In genomic region chr22:20319041-20319744, GRCh38 we compare ENCODE assay signal across 8 cellular contexts. TPM values are rescaled to one million over a fixed set of nuclear protein-coding genes. Genes with fewer than 3 reads are reported as not detected.
DNase-seq lines count a peak whose midpoint lies in the region; ATAC-seq and TF ChIP-seq lines count a peak whose summit lies in the region.

No MANE protein-coding gene starts in this region.

- H3K27ac Mint-ChIP-seq in activated naive CD4-positive, alpha-beta T cell treated with anti-CD3 and anti-CD28 coated beads for 36 hours = peak overlapping the region; percentile 63
- H3K27ac Mint-ChIP-seq in activated B cell treated with CpG ODN at 0.5 μM for 24 hours = no peak overlapping the region
- peak overlapping the region; percentile 59 for H3K27ac Mint-ChIP-seq in glutamatergic neuron (ENCODE audit: unreplicated experiment)
- peak overlapping the region; percentile 70 for H3K27ac Mint-ChIP-seq in osteocyte (ENCODE audit: unreplicated experiment)

- CTCF ChIA-PET in activated naive CD4-positive, alpha-beta T cell treated with anti-CD3 and anti-CD28 coated beads for 36 hours (lab: Charles Lee) = no interaction called here
- CTCF ChIA-PET in activated B cell treated with CpG ODN at 0.5 μM for 24 hours (lab: Charles Lee) = interaction anchor here (0.5 kb wide), 1 partner anchor 99 kb away, joined by 3 read pairs; no protein-coding TSS in a partner anchor
- CTCF ChIA-PET in GM10248 (lab: Yijun Ruan, JAX) = no interaction called here

- POLR2A ChIA-PET in activated B cell treated with CpG ODN at 0.5 μM for 24 hours (lab: Charles Lee) = interaction anchor here (1.0 to 1.1 kb wide), 3 partner anchors 21 to 189 kb away, joined by 3 to 4 read pairs (median 3); no protein-coding TSS in a partner anchor
- POLR2A ChIA-PET in GM10248 (lab: Yijun Ruan, JAX) = no interaction called here

- H3K4me3 Mint-ChIP-seq in activated naive CD4-positive, alpha-beta T cell treated with anti-CD3 and anti-CD28 coated beads for 36 hours = peak overlapping the region; percentile 92
- H3K4me3 Mint-ChIP-seq in activated B cell treated with CpG ODN at 0.5 μM for 24 hours = peak overlapping the region; percentile 89
- H3K4me3 Mint-ChIP-seq in glutamatergic neuron (ENCODE audit: unreplicated experiment) = peak overlapping the region; percentile 89
- H3K4me3 Mint-ChIP-seq in osteocyte (ENCODE audit: unreplicated experiment) = peak overlapping the region; percentile 87

- no peak for DNase-seq in activated naive CD4-positive, alpha-beta T cell treated with anti-CD3 and anti-CD28 coated beads for 36 hours
- no peak for DNase-seq in activated naive CD4-positive, alpha-beta T cell (lab: John Stamatoyannopoulos, UW)
- DNase-seq in activated B cell treated with CpG ODN at 0.5 μM for 24 hours (peak; percentile 37), glutamatergic neuron (no peak), osteocyte (ENCODE audit: extremely low spot score, unreplicated experiment) (peak; percentile 83), GM10248 (ENCODE audit: extremely low spot score) (no peak), NCI-H1105 (lab: John Stamatoyannopoulos, UW) (no peak)

- TF ChIP-seq CTCF in activated B cell treated with CpG ODN at 0.5 μM for 24 hours (IDR thresholded peaks at IDR 0.05) = no peak
- no peak for TF ChIP-seq CTCF in glutamatergic neuron (IDR thresholded peaks at IDR 0.05; ENCODE audit: partially characterized antibody, unreplicated experiment)
- no peak for TF ChIP-seq CTCF in osteocyte (IDR thresholded peaks at IDR 0.05)
- TF ChIP-seq CTCF in GM10248 (IDR thresholded peaks at IDR 0.05; ENCODE audit: control extremely low read depth, extremely low read depth, low read depth, missing control alignments) = no peak

- intact Hi-C loops in activated naive CD4-positive, alpha-beta T cell treated with anti-CD3 and anti-CD28 coated beads for 36 hours (cut with micrococcal nuclease) = no loop called here
- intact Hi-C loops in activated B cell treated with CpG ODN at 0.5 μM for 24 hours (cut with micrococcal nuclease) = no loop called here

- H3K9me3 Mint-ChIP-seq in activated naive CD4-positive, alpha-beta T cell treated with anti-CD3 and anti-CD28 coated beads for 36 hours = no peaks in the 10 kb centered on the region
- H3K9me3 Mint-ChIP-seq in activated B cell treated with CpG ODN at 0.5 μM for 24 hours (no peaks in the 10 kb centered on the region), glutamatergic neuron (ENCODE audit: unreplicated experiment) (no peaks in the 10 kb centered on the region), osteocyte (ENCODE audit: unreplicated experiment) (no peaks in the 10 kb centered on the region)

- no peaks in the 10 kb centered on the region for H3K36me3 Mint-ChIP-seq in activated naive CD4-positive, alpha-beta T cell treated with anti-CD3 and anti-CD28 coated beads for 36 hours (ENCODE audit: low read depth)
- peaks cover 2% of the 10 kb centered on the region for H3K36me3 Mint-ChIP-seq in activated B cell treated with CpG ODN at 0.5 μM for 24 hours (ENCODE audit: low read depth)
- H3K36me3 Mint-ChIP-seq in glutamatergic neuron (ENCODE audit: unreplicated experiment) = no peaks in the 10 kb centered on the region
- H3K36me3 Mint-ChIP-seq in osteocyte (ENCODE audit: unreplicated experiment) = no peaks in the 10 kb centered on the region

- ATAC-seq in HG03354 (IDR thresholded peaks at IDR 0.05; ENCODE audit: poor library complexity, severe bottlenecking, unreplicated experiment) (peak; percentile 12), activated B cell treated with CpG ODN at 0.5 μM for 24 hours (ENCODE audit: low read depth) (no peak)

- no peaks in the 10 kb centered on the region for H3K27me3 Mint-ChIP-seq in activated naive CD4-positive, alpha-beta T cell treated with anti-CD3 and anti-CD28 coated beads for 36 hours (ENCODE audit: low read depth)
- no peaks in the 10 kb centered on the region for H3K27me3 Mint-ChIP-seq in activated B cell treated with CpG ODN at 0.5 μM for 24 hours
- peaks cover 9% of the 10 kb centered on the region for H3K27me3 Mint-ChIP-seq in glutamatergic neuron (ENCODE audit: unreplicated experiment)
- no peaks in the 10 kb centered on the region for H3K27me3 Mint-ChIP-seq in osteocyte (ENCODE audit: unreplicated experiment)

- peaks cover 59% of the 10 kb centered on the region for H3K4me1 Mint-ChIP-seq in activated naive CD4-positive, alpha-beta T cell treated with anti-CD3 and anti-CD28 coated beads for 36 hours (ENCODE audit: low read depth)
- peaks cover 30% of the 10 kb centered on the region for H3K4me1 Mint-ChIP-seq in activated B cell treated with CpG ODN at 0.5 μM for 24 hours
- peaks cover 9% of the 10 kb centered on the region for H3K4me1 Mint-ChIP-seq in glutamatergic neuron (ENCODE audit: low read depth, unreplicated experiment)
- peaks cover 34% of the 10 kb centered on the region for H3K4me1 Mint-ChIP-seq in osteocyte (ENCODE audit: unreplicated experiment)

RNA-seq across cellular contexts. Expression of gene DGCR6L, which starts 0.7 kb away (rescaled TPM):
- 10 to 100 TPM; 21.5 TPM for total RNA-seq in activated naive CD4-positive, alpha-beta T cell treated with anti-CD3 and anti-CD28 coated beads for 36 hours
- 12.4 and 16.2 TPM in 2 replicates for total RNA-seq in activated B cell treated with CpG ODN at 0.5 μM for 24 hours
- 24.1 TPM for total RNA-seq in glutamatergic neuron (ENCODE audit: unreplicated experiment)
- 55.0 and 59.4 TPM in 2 replicates for total RNA-seq in osteocyte

RNA-seq across cellular contexts. Expression of gene RTN4R, which starts 51.1 kb away (rescaled TPM):
- 1 to 10 TPM; 2.1 to 2.5 TPM for total RNA-seq in activated naive CD4-positive, alpha-beta T cell treated with anti-CD3 and anti-CD28 coated beads for 36 hours
- total RNA-seq in activated B cell treated with CpG ODN at 0.5 μM for 24 hours (0.12 TPM in 1 of 2 replicates, not detected in the other), glutamatergic neuron (ENCODE audit: unreplicated experiment) (38.3 TPM), osteocyte (1.5 and 2.1 TPM in 2 replicates)

Comparison
In these comparisons a context has a peak if more than half of its experiments do, and no peak if none do; other contexts are left out.
1. DNase-seq: peak in activated B cell treated with CpG ODN at 0.5 μM for 24 hours (single experiment) and osteocyte (single experiment); none in activated naive CD4-positive, alpha-beta T cell treated with anti-CD3 and anti-CD28 coated beads for 36 hours (single experiment), activated naive CD4-positive, alpha-beta T cell (0 of 4), glutamatergic neuron (single experiment), GM10248 (single experiment) and NCI-H1105 (single experiment).
2. RNA of gene RTN4R, which starts 51.1 kb away (total RNA-seq): 38.3 TPM in glutamatergic neuron (single experiment); 2.1 to 2.5 TPM in activated naive CD4-positive, alpha-beta T cell treated with anti-CD3 and anti-CD28 coated beads for 36 hours, 1.5 to 2.1 TPM in osteocyte and 0.12 TPM in activated B cell treated with CpG ODN at 0.5 μM for 24 hours; every median in the first group is over 10 times any median in the second.
3. Peak in every context shown above with its lines, with median percentiles within 50 percentile points of each other: H3K4me3 Mint-ChIP-seq.